In genomic region chr15:32117122-32117521, GRCh38 we compare ENCODE assay signal across 20 cellular contexts.
DNase-seq lines count a peak whose midpoint lies in the region; ATAC-seq, FAIRE-seq and TF ChIP-seq lines count a peak whose summit lies in the region.
"Had no signal": no experiment of that assay in that cellular context is flagged by ENCODE, and none has a peak within 500 bp of the region (broad histone marks: within the 10 kb centered on the region; RNA-seq: fewer than 3 reads in every experiment).

No MANE protein-coding gene starts in this region.

- TF ChIP-seq POLR2A in esophagus muscularis mucosa (IDR thresholded peaks at IDR 0.05; ENCODE audit: low read depth): no peak

- peak; percentile 58 for FAIRE-seq in bronchial epithelial cell (lab: Jason Lieb, UNC)
- FAIRE-seq: A204.1, D721Med, GM12891, GM18507 had no signal

- no peak overlapping the region for H3K4me2 ChIP-seq in SK-N-SH

- H3K4me1 ChIP-seq in SK-N-SH (ENCODE audit: control insufficient read depth in 1 of 2, insufficient read depth in 2 of 2, low read depth in 1 of 2, low read length in 1 of 2) (peaks cover 0 to 67% of the 10 kb centered on the region in 2 experiments; a peak in 2 of 4 replicates), esophagus muscularis mucosa (no peaks in the 10 kb centered on the region)

- H3K9me2 ChIP-seq in SK-N-SH: no peaks in the 10 kb centered on the region

- POLR2A ChIA-PET in SK-N-SH (lab: Yijun Ruan, JAX): interaction anchor here (1.3 kb wide), 2 partner anchors 9 to 87 kb away, joined by 6 read pairs; partner anchors contain the start of gene CHRNA7

- H3K36me3 ChIP-seq in SK-N-SH (replicated peaks in 1 of 2; ENCODE audit: control insufficient read depth in 1 of 2, insufficient read depth in 2 of 2, low read length in 1 of 2) (no peaks in the 10 kb centered on the region), bronchial epithelial cell (ENCODE audit: control insufficient read depth, insufficient read depth, low read length) (no peaks in the 10 kb centered on the region), esophagus muscularis mucosa (no peaks in the 10 kb centered on the region)
- H3K36me3 ChIP-seq: BLaER1 treated with 17β-estradiol and CSF1 and Interleukin-3, amounts not matched to agents 10 nM and 100 nM had no signal

- H3K4me3 ChIP-seq in SK-N-SH (ENCODE audit: low read depth in 2 of 2, low read length in 1 of 2): no peak overlapping the region
- H3K4me3 ChIP-seq in bronchial epithelial cell (ENCODE audit: low read depth, low read length): no peak overlapping the region
- H3K4me3 ChIP-seq in esophagus muscularis mucosa: no peak overlapping the region
- H3K4me3 ChIP-seq: BLaER1 treated with 17β-estradiol and CSF1 and Interleukin-3, amounts not matched to agents 10 nM and 100 nM had no signal

- no peaks in the 10 kb centered on the region for H3K27me3 ChIP-seq in SK-N-SH (ENCODE audit: insufficient read depth)
- no peaks in the 10 kb centered on the region for H3K27me3 ChIP-seq in bronchial epithelial cell (ENCODE audit: control insufficient read depth, insufficient read depth, low read length)
- H3K27me3 ChIP-seq in esophagus muscularis mucosa: no peaks in the 10 kb centered on the region
- H3K27me3 ChIP-seq: BLaER1 treated with 17β-estradiol and CSF1 and Interleukin-3, amounts not matched to agents 10 nM and 100 nM had no signal

- H3K79me2 ChIP-seq in SK-N-SH (ENCODE audit: insufficient read depth): no peaks in the 10 kb centered on the region

- DNase-seq in SK-N-SH (peak; percentile 79), bronchial epithelial cell (ENCODE audit: low read depth) (no peak), esophagus muscularis mucosa (ENCODE audit: extremely low spot score) (peak; percentile 57), DMS 273 (lab: John Stamatoyannopoulos, UW; ENCODE audit: unreplicated experiment) (no peak), T-helper 1 cell (no peak)
- DNase-seq: CD4-positive, alpha-beta T cell; CD8-positive, alpha-beta memory T cell; DMS53; DMS79 treated with DMSO at 0.1 percent for 48 hours; GF-D8; GOT3; H7; HCEC 1CT had no signal

- intact Hi-C loops in esophagus muscularis mucosa (cut with DNase I): no loop called here

- H3K27ac ChIP-seq in SK-N-SH (ENCODE audit: low read depth in 2 of 2, low read length in 1 of 2) (peak overlapping the region in 1 of 2 experiments; percentile 93; a peak in 2 of 4 replicates), esophagus muscularis mucosa (replicated peaks in 1 of 4) (no peak overlapping the region)
- H3K27ac ChIP-seq: 22Rv1; BLaER1 treated with 17β-estradiol and CSF1 and Interleukin-3, amounts not matched to agents 10 nM and 100 nM had no signal

- CTCF ChIA-PET in SK-N-SH (lab: Yijun Ruan, JAX): interaction anchor here (1.5 to 2.6 kb wide), 3 partner anchors 12 to 139 kb away, joined by 4 to 11 read pairs (median 11); no protein-coding TSS in a partner anchor

- TF ChIP-seq RAD21 in SK-N-SH (IDR thresholded peaks at IDR 0.05; ENCODE audit: low read length): peak; percentile 6; the same call in 1 of the 2 replicates

- H3F3A ChIP-seq in SK-N-SH (replicated peaks; ENCODE audit: insufficient read depth): no peaks in the 10 kb centered on the region

- TF ChIP-seq CTCF in SK-N-SH (IDR thresholded peaks at IDR 0.05) (no peak), bronchial epithelial cell (IDR thresholded peaks at IDR 0.05; ENCODE audit: insufficient read depth, low read length, severe bottlenecking) (no peak), esophagus muscularis mucosa (IDR thresholded peaks at IDR 0.05) (no peak)

- no peak overlapping the region for H3K9ac ChIP-seq in SK-N-SH
- H3K9ac ChIP-seq: BLaER1 treated with 17β-estradiol and CSF1 and Interleukin-3, amounts not matched to agents 10 nM and 100 nM had no signal

- ATAC-seq in SK-N-SH treated with all-trans-retinoic acid at 6 μM for 48 hours: no peak; the same call in 2 of the 3 replicates

- WGBS in SK-N-SH (ENCODE audit: low lambda C conversion rate): 19% methylated on average over 2 of the region's 4 CpGs
- 62% methylated on average over 4 of the region's 4 CpGs for WGBS in esophagus muscularis mucosa

- TF ChIP-seq EP300 in SK-N-SH (IDR thresholded peaks at IDR 0.05; ENCODE audit: borderline replicate concordance in 1 of 2, low read depth in 1 of 2, low read length in 1 of 2) (peak in 1 of 2 experiments; percentile 86; a peak in 2 of 4 replicates), esophagus muscularis mucosa (IDR thresholded peaks at IDR 0.05) (no peak)

- H4K20me1 ChIP-seq in SK-N-SH (ENCODE audit: insufficient read depth): no peaks in the 10 kb centered on the region
- H4K20me1 ChIP-seq: BLaER1 treated with 17β-estradiol and CSF1 and Interleukin-3, amounts not matched to agents 10 nM and 100 nM had no signal

- H2AFZ ChIP-seq in SK-N-SH (ENCODE audit: low read depth): no peak overlapping the region

- H3K9me3 ChIP-seq in SK-N-SH (no peaks in the 10 kb centered on the region), esophagus muscularis mucosa (no peaks in the 10 kb centered on the region)
- H3K9me3 ChIP-seq: BLaER1 treated with 17β-estradiol and CSF1 and Interleukin-3, amounts not matched to agents 10 nM and 100 nM had no signal

TF ChIP-seq in SK-N-SH, 30 proteins besides CTCF, POLR2A, EP300 and RAD21 (continues in another document):
- TF ChIP-seq RXRA (IDR thresholded peaks at IDR 0.05; ENCODE audit: borderline replicate concordance, low read depth): no peak
- TF ChIP-seq PBX3 (IDR thresholded peaks at IDR 0.05): no peak
- no peak for TF ChIP-seq FOSL2 (IDR thresholded peaks at IDR 0.05; ENCODE audit: borderline replicate concordance, low read depth)
- TF ChIP-seq EZH2phosphoT487 (IDR thresholded peaks at IDR 0.05; ENCODE audit: borderline replicate concordance, low read depth): no peak
- no peak for TF ChIP-seq TCF12 (IDR thresholded peaks at IDR 0.05)
- TF ChIP-seq ZBTB33 (IDR thresholded peaks at IDR 0.05; ENCODE audit: borderline replicate concordance, low read depth): no peak
- TF ChIP-seq TAF1 (IDR thresholded peaks at IDR 0.05; ENCODE audit: borderline replicate concordance, low read depth, low read length): no peak
- no peak for TF ChIP-seq RFX5 (IDR thresholded peaks at IDR 0.05; ENCODE audit: low read length)

TF ChIP-seq in SK-N-SH treated with all-trans-retinoic acid at 6 μM for 48 hours, 23 proteins besides CTCF, POLR2A, EP300 and RAD21 (continues in another document):
- no peak for TF ChIP-seq ISL1 (CRISPR knock-in tag; IDR thresholded peaks at IDR 0.05)
- TF ChIP-seq PPARA (CRISPR knock-in tag; IDR thresholded peaks at IDR 0.05; ENCODE audit: borderline replicate concordance): no peak
- TF ChIP-seq GLIS3 (CRISPR knock-in tag; IDR thresholded peaks at IDR 0.05): no peak
- TF ChIP-seq ARNTL (CRISPR knock-in tag; IDR thresholded peaks at IDR 0.05; ENCODE audit: borderline replicate concordance, low read depth): no peak
- no peak for TF ChIP-seq BACH2 (CRISPR knock-in tag; IDR thresholded peaks at IDR 0.05; ENCODE audit: borderline replicate concordance)
- no peak for TF ChIP-seq OSR1 (CRISPR knock-in tag; IDR thresholded peaks at IDR 0.05)
- TF ChIP-seq ZFP3 (CRISPR knock-in tag; IDR thresholded peaks at IDR 0.05): no peak
- no peak for TF ChIP-seq ZC3H10 (CRISPR knock-in tag; IDR thresholded peaks at IDR 0.05)
- TF ChIP-seq, protein P1, sequence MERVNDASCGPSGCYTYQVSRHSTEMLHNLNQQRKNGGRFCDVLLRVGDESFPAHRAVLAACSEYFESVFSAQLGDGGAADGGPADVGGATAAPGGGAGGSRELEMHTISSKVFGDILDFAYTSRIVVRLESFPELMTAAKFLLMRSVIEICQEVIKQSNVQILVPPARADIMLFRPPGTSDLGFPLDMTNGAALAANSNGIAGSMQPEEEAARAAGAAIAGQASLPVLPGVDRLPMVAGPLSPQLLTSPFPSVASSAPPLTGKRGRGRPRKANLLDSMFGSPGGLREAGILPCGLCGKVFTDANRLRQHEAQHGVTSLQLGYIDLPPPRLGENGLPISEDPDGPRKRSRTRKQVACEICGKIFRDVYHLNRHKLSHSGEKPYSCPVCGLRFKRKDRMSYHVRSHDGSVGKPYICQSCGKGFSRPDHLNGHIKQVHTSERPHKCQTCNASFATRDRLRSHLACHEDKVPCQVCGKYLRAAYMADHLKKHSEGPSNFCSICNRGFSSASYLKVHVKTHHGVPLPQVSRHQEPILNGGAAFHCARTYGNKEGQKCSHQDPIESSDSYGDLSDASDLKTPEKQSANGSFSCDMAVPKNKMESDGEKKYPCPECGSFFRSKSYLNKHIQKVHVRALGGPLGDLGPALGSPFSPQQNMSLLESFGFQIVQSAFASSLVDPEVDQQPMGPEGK (CRISPR knock-in tag; IDR thresholded peaks at IDR 0.05; ENCODE audit: borderline replicate concordance): no peak
- TF ChIP-seq ZFP30 (CRISPR knock-in tag; IDR thresholded peaks at IDR 0.05): no peak
- no peak for TF ChIP-seq TOX (CRISPR knock-in tag; IDR thresholded peaks at IDR 0.05; ENCODE audit: borderline replicate concordance)
- TF ChIP-seq POU6F1 (CRISPR knock-in tag; IDR thresholded peaks at IDR 0.05; ENCODE audit: borderline replicate concordance, low read depth): no peak
- TF ChIP-seq TCF4 (CRISPR knock-in tag; IDR thresholded peaks at IDR 0.05; ENCODE audit: borderline replicate concordance): no peak
- TF ChIP-seq RARB (CRISPR knock-in tag; IDR thresholded peaks at IDR 0.05): no peak
- TF ChIP-seq ESRRG (CRISPR knock-in tag; IDR thresholded peaks at IDR 0.05): no peak
- TF ChIP-seq ZNF565 (CRISPR knock-in tag; conservative IDR thresholded peaks at IDR 0.05; ENCODE audit: low read depth): no peak

Comparison
In these comparisons a context has a peak if more than half of its experiments do, and no peak if none do; other contexts are left out.
1. DNase-seq: peak in SK-N-SH (single experiment) and esophagus muscularis mucosa (single experiment); none in bronchial epithelial cell (single experiment), DMS 273 (single experiment) and T-helper 1 cell (0 of 5).